In the genomic region with DNA sequence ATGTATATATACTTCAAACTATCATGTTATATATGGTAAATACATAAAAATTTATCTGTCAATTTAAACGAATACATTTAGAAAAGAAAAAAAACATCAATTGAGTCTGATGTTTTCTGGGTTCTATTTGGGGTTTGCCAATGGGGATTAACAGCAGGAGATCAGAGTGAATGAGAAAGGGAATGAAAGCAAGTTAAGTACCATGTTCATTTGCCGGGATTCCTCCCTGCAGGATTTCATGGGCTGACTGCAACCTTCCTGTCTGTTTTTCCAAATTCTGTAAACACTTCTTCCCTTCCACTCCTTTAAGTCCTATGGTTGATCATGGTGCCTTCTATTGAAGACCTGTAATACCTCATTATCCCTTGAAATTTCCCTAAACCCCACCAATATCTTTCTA, we compare ENCODE assay signal across 24 cellular contexts.
"Had no signal": no experiment of that assay in that cellular context is flagged by ENCODE, and none has a peak within 500 bp of the region (broad histone marks: within the 10 kb centered on the region; RNA-seq: fewer than 3 reads in every experiment).

No MANE protein-coding gene starts in this region.

- H3K4me3 ChIP-seq: breast epithelium, dorsolateral prefrontal cortex, esophagus squamous epithelium, gastrocnemius medialis, smooth muscle cell, stomach, suprapubic skin, tibial nerve had no signal

- H3K27me3 ChIP-seq: breast epithelium, dorsolateral prefrontal cortex, esophagus squamous epithelium, gastrocnemius medialis, stomach, suprapubic skin, tibial nerve had no signal

- H3K79me2 ChIP-seq: parathyroid adenoma had no signal

- H3K9me3 ChIP-seq: breast epithelium, esophagus squamous epithelium, gastrocnemius medialis, stomach, suprapubic skin, tibial nerve had no signal

- H3K4me1 Mint-ChIP-seq: activated T-helper 17 cell treated with anti-CD3 and anti-CD28 coated beads, Interleukin-2, amount 50 U/mL, for 72 hours; central memory CD8-positive, alpha-beta T cell; stimulated activated memory B cell treated with anti-CD40 and anti-IgM and Interleukin-4, amounts not matched to agents 10 μg/mL and 1 μg/mL and 100 μg/mL, for 72 hours had no signal

- H3K27me3 Mint-ChIP-seq: activated T-cell treated with anti-CD3 and anti-CD28 coated beads, Interleukin-2, amount 50 U/mL, for 24 hours; activated T-helper 17 cell treated with anti-CD3 and anti-CD28 coated beads, Interleukin-2, amount 50 U/mL, for 72 hours; central memory CD8-positive, alpha-beta T cell; stimulated activated memory B cell treated with anti-CD40 and anti-IgM and Interleukin-4, amounts not matched to agents 10 μg/mL and 1 μg/mL and 100 μg/mL, for 72 hours had no signal

- H3K4me2 ChIP-seq: smooth muscle cell had no signal

- H3K4me3 Mint-ChIP-seq: activated T-cell treated with anti-CD3 and anti-CD28 coated beads, Interleukin-2, amount 50 U/mL, for 24 hours; activated T-helper 17 cell treated with anti-CD3 and anti-CD28 coated beads, Interleukin-2, amount 50 U/mL, for 72 hours; central memory CD8-positive, alpha-beta T cell; nephron; stimulated activated memory B cell treated with anti-CD40 and anti-IgM and Interleukin-4, amounts not matched to agents 10 μg/mL and 1 μg/mL and 100 μg/mL, for 72 hours had no signal

- H3K9ac ChIP-seq: parathyroid adenoma had no signal

- H3K27ac ChIP-seq: breast epithelium, dorsolateral prefrontal cortex, esophagus squamous epithelium, gastrocnemius medialis, parathyroid adenoma, stomach, suprapubic skin, tibial nerve had no signal

- H3K4me1 ChIP-seq: breast epithelium, esophagus squamous epithelium, gastrocnemius medialis, parathyroid adenoma, suprapubic skin had no signal

- H3K27ac Mint-ChIP-seq: activated naive CD4-positive, alpha-beta T cell treated with anti-CD3 and anti-CD28 coated beads, Interleukin-2, amount 50 U/mL, for 72 hours; activated T-cell treated with anti-CD3 and anti-CD28 coated beads, Interleukin-2, amount 50 U/mL, for 24 hours; activated T-helper 17 cell treated with anti-CD3 and anti-CD28 coated beads, Interleukin-2, amount 50 U/mL, for 72 hours; nephron; stimulated activated memory B cell treated with anti-CD40 and anti-IgM and Interleukin-4, amounts not matched to agents 10 μg/mL and 1 μg/mL and 100 μg/mL, for 72 hours had no signal

- H3K9me3 Mint-ChIP-seq: activated naive CD4-positive, alpha-beta T cell treated with anti-CD3 and anti-CD28 coated beads, Interleukin-2, amount 50 U/mL, for 72 hours; activated T-cell treated with anti-CD3 and anti-CD28 coated beads, Interleukin-2, amount 50 U/mL, for 24 hours; nephron had no signal

- DNase-seq: activated CD4-positive, alpha-beta T cell treated with anti-CD3 and anti-CD28 coated beads, Interleukin-2, amount 50 U/mL, for 4 hours; activated CD8-positive, alpha-beta memory T cell treated with anti-CD3 and anti-CD28 coated beads for 24 hours; activated CD8-positive, alpha-beta memory T cell treated with anti-CD3 and anti-CD28 coated beads, Interleukin-2, amount 50 U/mL, for 4 hours; activated T-cell treated with anti-CD3 and anti-CD28 coated beads, Interleukin-2, amount 50 U/mL, for 24 hours; dorsolateral prefrontal cortex; esophagus squamous epithelium; gastrocnemius medialis; hippocampal formation; left cardiac atrium; nucleus accumbens; stimulated activated CD4-positive, alpha-beta T cell treated with anti-CD3 and anti-CD28 coated beads, Interleukin-15, amount 100 ng/mL, for 24 hours; stomach; T-helper 1 cell; T-helper 9 cell had no signal

- H3K36me3 Mint-ChIP-seq: activated naive CD4-positive, alpha-beta T cell treated with anti-CD3 and anti-CD28 coated beads, Interleukin-2, amount 50 U/mL, for 72 hours; stimulated activated memory B cell treated with anti-CD40 and anti-IgM and Interleukin-4, amounts not matched to agents 10 μg/mL and 1 μg/mL and 100 μg/mL, for 72 hours had no signal

- H2AFZ ChIP-seq: parathyroid adenoma had no signal

- H3K36me3 ChIP-seq: breast epithelium, esophagus squamous epithelium, gastrocnemius medialis, stomach, suprapubic skin, tibial nerve had no signal
